In genomic region chr20:63846938-63847373, GRCh38 we compare ENCODE assay signal across 1 cellular context.
A peak's percentile ranks its signal among the peaks of the same experiment; 100 is the strongest.
TF ChIP-seq lines count a peak whose summit lies in the region.

No MANE protein-coding gene starts in this region.

TF ChIP-seq in K562, 482 proteins besides CTCF, POLR2A, EP300 and RAD21 (continued from another document and continues in another):
- TF ChIP-seq MLX (CRISPR knock-in tag; conservative IDR thresholded peaks at IDR 0.05) (no peak), ZNF707 (CRISPR knock-in tag; conservative IDR thresholded peaks at IDR 0.05) (no peak), RBM17 (IDR thresholded peaks at IDR 0.05; ENCODE audit: borderline replicate concordance, low read depth, low read length) (no peak), ETV1 (tag; conservative IDR thresholded peaks at IDR 0.05; ENCODE audit: low read depth) (no peak), ZNF277 (CRISPR knock-in tag; IDR thresholded peaks at IDR 0.05; ENCODE audit: borderline replicate concordance) (no peak), ZNF407 (IDR thresholded peaks at IDR 0.05; ENCODE audit: low read depth) (peak; percentile 42; the same call in 1 of the 2 replicates), KDM2B (CRISPR knock-in tag; IDR thresholded peaks at IDR 0.05) (no peak), BDP1 (IDR thresholded peaks at IDR 0.05; ENCODE audit: insufficient read depth, insufficient read length) (no peak), TAF7 (tag; IDR thresholded peaks at IDR 0.05) (peak; percentile 51; the same call in 1 of the 2 replicates), LARP7 (IDR thresholded peaks at IDR 0.05) (peak; percentile 96), FOXM1 (IDR thresholded peaks at IDR 0.05; ENCODE audit: low read depth) (no peak), FOXM1 (CRISPR knock-in tag; IDR thresholded peaks at IDR 0.05; ENCODE audit: low read depth) (no peak), ZNF274 (IDR thresholded peaks at IDR 0.05; ENCODE audit: borderline replicate concordance, low read depth, low read length) (no peak), ZNF668 (CRISPR knock-in tag; IDR thresholded peaks at IDR 0.05) (no peak), LCOR (CRISPR knock-in tag; IDR thresholded peaks at IDR 0.05) (no peak), GATAD2B (IDR thresholded peaks at IDR 0.05; ENCODE audit: borderline replicate concordance) (no peak), ETS1 (conservative IDR thresholded peaks at IDR 0.05; ENCODE audit: control insufficient read depth, low read depth, low read length) (no peak), MEIS2 (IDR thresholded peaks at IDR 0.05; ENCODE audit: partially characterized antibody) (no peak), STAT5B (CRISPR knock-in tag; IDR thresholded peaks at IDR 0.05) (no peak), MXI1 (IDR thresholded peaks at IDR 0.05; ENCODE audit: low read depth, low read length) (no peak), NRF1 (conservative IDR thresholded peaks at IDR 0.05 in 1 of 2, IDR thresholded peaks at IDR 0.05 in 1 of 2) (no peak), MCM2 (IDR thresholded peaks at IDR 0.05; ENCODE audit: low read depth) (no peak), BRF2 (IDR thresholded peaks at IDR 0.05; ENCODE audit: borderline replicate concordance, insufficient read depth, insufficient read length) (no peak), SP2 (IDR thresholded peaks at IDR 0.05; ENCODE audit: extremely low read depth, low read depth, low read length, poor library complexity, severe bottlenecking) (no peak), ZFP36 (IDR thresholded peaks at IDR 0.05; ENCODE audit: low read depth, low read length, partially characterized antibody) (no peak), SMAD3 (CRISPR knock-in tag; conservative IDR thresholded peaks at IDR 0.05) (no peak), ERF (CRISPR knock-in tag; IDR thresholded peaks at IDR 0.05) (no peak), ZFX (CRISPR knock-in tag; IDR thresholded peaks at IDR 0.05) (no peak), ELF4 (CRISPR knock-in tag; IDR thresholded peaks at IDR 0.05) (peak; percentile 95), KDM4B (IDR thresholded peaks at IDR 0.05; ENCODE audit: borderline replicate concordance in 2 of 2, low read depth in 1 of 2) (no peak; a peak in 1 of 4 replicates), NFXL1 (CRISPR knock-in tag; IDR thresholded peaks at IDR 0.05) (no peak), TGIF2 (CRISPR knock-in tag; IDR thresholded peaks at IDR 0.05) (no peak), KAT2B (IDR thresholded peaks at IDR 0.05; ENCODE audit: low read depth, low read length) (no peak), CHAMP1 (IDR thresholded peaks at IDR 0.05) (no peak), XRCC3 (IDR thresholded peaks at IDR 0.05) (no peak), DLX4 (CRISPR knock-in tag; IDR thresholded peaks at IDR 0.05) (no peak), ZNF124 (CRISPR knock-in tag; IDR thresholded peaks at IDR 0.05) (no peak), PTBP1 (IDR thresholded peaks at IDR 0.05; ENCODE audit: low read depth, low read length) (no peak), NFIC (IDR thresholded peaks at IDR 0.05) (peak; percentile 21; the same call in 1 of the 2 replicates), PHB2 (IDR thresholded peaks at IDR 0.05; ENCODE audit: low read depth) (0 out of 2 replicates have a peak, but pooled peaks have one; percentile 67), THRB (CRISPR knock-in tag; conservative IDR thresholded peaks at IDR 0.05) (peak; percentile 87; the same call in 1 of the 2 replicates), PBX2 (CRISPR knock-in tag; IDR thresholded peaks at IDR 0.05; ENCODE audit: low read depth) (no peak), PBX2 (tag; conservative IDR thresholded peaks at IDR 0.05; ENCODE audit: low read depth) (no peak), USF1 (CRISPR knock-in tag; IDR thresholded peaks at IDR 0.05) (0 out of 2 replicates have a peak, but pooled peaks have one; percentile 20), MTF1 (CRISPR knock-in tag; IDR thresholded peaks at IDR 0.05; ENCODE audit: borderline replicate concordance) (no peak), NCOR1 (IDR thresholded peaks at IDR 0.05) (no peak)
